8 cellular contexts compared by ENCODE assay signal in the genomic region with DNA sequence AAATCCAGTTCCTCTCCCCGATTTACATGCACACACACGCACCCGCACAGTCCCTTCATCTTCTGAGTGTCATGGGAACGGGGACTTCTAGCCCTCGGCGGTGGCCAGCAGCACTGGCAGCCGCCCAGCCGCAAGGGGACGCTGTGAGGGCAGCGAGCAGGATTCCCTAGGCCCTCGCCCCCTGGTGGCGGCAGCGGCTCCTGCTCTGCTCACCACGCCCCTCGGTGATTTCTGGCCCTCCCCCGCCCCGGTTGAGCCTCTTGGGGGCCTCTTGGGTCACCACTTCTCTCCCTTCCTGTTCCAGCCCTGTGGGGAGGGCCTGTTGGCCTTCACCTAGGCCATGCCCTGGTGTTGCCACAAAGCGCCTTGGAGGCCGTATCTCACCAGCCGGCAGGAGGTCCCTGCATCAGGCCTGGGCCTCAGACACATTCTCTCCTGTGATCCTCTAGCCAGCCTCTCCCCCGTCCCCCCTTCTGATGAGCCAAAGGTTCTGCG.
DNase-seq lines count a peak whose midpoint lies in the region; ATAC-seq and TF ChIP-seq lines count a peak whose summit lies in the region.

No MANE protein-coding gene starts in this region.

- no peaks in the 10 kb centered on the region for H3F3A ChIP-seq in GM23338 (replicated peaks; ENCODE audit: low read depth)

- peak; percentile 83 for TF ChIP-seq CTCF in CD4-positive, alpha-beta T cell (IDR thresholded peaks at IDR 0.05)
- peak; percentile 98 to 100 for TF ChIP-seq CTCF in GM23338 (conservative IDR thresholded peaks at IDR 0.05; ENCODE audit: low read depth in 2 of 2)
- TF ChIP-seq CTCF in WERI-Rb-1 (IDR thresholded peaks at IDR 0.05; ENCODE audit: low read depth, low read length) = peak; percentile 100
- TF ChIP-seq CTCF in brain microvascular endothelial cell (IDR thresholded peaks at IDR 0.05; ENCODE audit: low read depth, low read length, missing control alignments) = peak; percentile 99

- intact Hi-C loops in CD4-positive, alpha-beta T cell (cut with DNase I, micrococcal nuclease) = no loop called here

- H3K27me3 Mint-ChIP-seq in CD4-positive, alpha-beta T cell = peaks cover 42% of the 10 kb centered on the region
- peaks cover 17% of the 10 kb centered on the region for H3K27me3 Mint-ChIP-seq in GM23338 (ENCODE audit: insufficient read depth, low read depth, poor library complexity)

- H3K9me3 ChIP-seq in CD4-positive, alpha-beta T cell (ENCODE audit: control insufficient read depth, low read length) = no peaks in the 10 kb centered on the region
- H3K9me3 ChIP-seq in WERI-Rb-1 (ENCODE audit: severe bottlenecking) = no peaks in the 10 kb centered on the region

- H3K36me3 Mint-ChIP-seq in CD4-positive, alpha-beta T cell (ENCODE audit: low read depth) = no peaks in the 10 kb centered on the region
- no peaks in the 10 kb centered on the region for H3K36me3 Mint-ChIP-seq in GM23338 (ENCODE audit: low read depth)

- 0 out of 2 replicates have a peak overlapping the region, but pooled peaks have one; percentile 38 for H3K4me2 ChIP-seq in GM23338

- H3K4me3 ChIP-seq in GM23338 (no peak overlapping the region), WERI-Rb-1 (ENCODE audit: low read depth, low read length) (no peak overlapping the region), brain microvascular endothelial cell (ENCODE audit: low read depth, low read length) (no peak overlapping the region)

- H3K4me1 Mint-ChIP-seq in CD4-positive, alpha-beta T cell (ENCODE audit: low read depth) = no peaks in the 10 kb centered on the region
- H3K4me1 Mint-ChIP-seq in GM23338 = peaks cover 4% of the 10 kb centered on the region

- CTCF ChIA-PET in CD4-positive, alpha-beta T cell (lab: Charles Lee) = interaction anchor here (0.8 to 1.9 kb wide), 4 partner anchors 144 to 222 kb away, joined by 3 to 8 read pairs (median 4); no protein-coding TSS in a partner anchor

- H4K20me1 ChIP-seq in GM23338 (replicated peaks; ENCODE audit: insufficient read depth) = no peaks in the 10 kb centered on the region

- 0 out of 2 replicates have a peak, but pooled peaks cover 4% of the 10 kb centered on the region for H3K4me1 ChIP-seq in GM23338 (ENCODE audit: insufficient read depth)

- H3K9me2 ChIP-seq in GM23338 (ENCODE audit: insufficient read depth) = no peaks in the 10 kb centered on the region

- in situ Hi-C loops in brain microvascular endothelial cell (cut with HindIII; ENCODE audit: low pct_ligation_motif_present, low sequenced_read_pairs) = no loop called here

- peak overlapping the region; percentile 98 for H2AFZ ChIP-seq in GM23338

- peak; percentile 81 for ATAC-seq in CD4-positive, alpha-beta T cell (ENCODE audit: poor library complexity)
- ATAC-seq in GM23338 = peak; percentile 97

- H3K9me3 Mint-ChIP-seq in CD4-positive, alpha-beta T cell = no peaks in the 10 kb centered on the region
- H3K9me3 Mint-ChIP-seq in GM23338 = no peaks in the 10 kb centered on the region; the same call in 2 of the 3 replicates

- no peak overlapping the region for H3K4me3 Mint-ChIP-seq in CD4-positive, alpha-beta T cell
- no peak overlapping the region for H3K4me3 Mint-ChIP-seq in GM23338

- POLR2A ChIA-PET in CD4-positive, alpha-beta T cell (lab: Charles Lee) = no interaction called here

- H3K27me3 ChIP-seq in CD4-positive, alpha-beta T cell (ENCODE audit: control insufficient read depth, insufficient read depth, low read length) = no peaks in the 10 kb centered on the region
- H3K27me3 ChIP-seq in GM23338 (ENCODE audit: insufficient read depth) (no peaks in the 10 kb centered on the region), WERI-Rb-1 (ENCODE audit: insufficient read depth, low read depth, severe bottlenecking) (no peaks in the 10 kb centered on the region), brain microvascular endothelial cell (replicated peaks) (no peaks in the 10 kb centered on the region)

- no peaks in the 10 kb centered on the region for H3K79me2 ChIP-seq in GM23338 (replicated peaks; ENCODE audit: insufficient read depth)

- peak; percentile 57 to 70 (median 61) for DNase-seq in CD4-positive, alpha-beta T cell
- DNase-seq in GM23338 (ENCODE audit: low spot score) (peak; percentile 95), NCI-H146 treated with DMSO at 0.1 percent for 48 hours (lab: John Stamatoyannopoulos, UW; ENCODE audit: unreplicated experiment) (peak; percentile 49), WERI-Rb-1 (peak; percentile 87), brain microvascular endothelial cell (peak; percentile 34), kidney glomerular epithelial cell (lab: John Stamatoyannopoulos, UW) (peak; percentile 9), T1000 (lab: John Stamatoyannopoulos, UW) (no peak)
- peak; percentile 81 for DNase-seq in stimulated activated CD4-positive, alpha-beta T cell treated with anti-CD3 and anti-CD28 coated beads, Interleukin-4, amount 100 ng/mL, for 1 hour

- H3K36me3 ChIP-seq in GM23338 (ENCODE audit: insufficient read depth) (no peaks in the 10 kb centered on the region), WERI-Rb-1 (no peaks in the 10 kb centered on the region), brain microvascular endothelial cell (replicated peaks) (no peaks in the 10 kb centered on the region)

- no peak overlapping the region for H3K27ac Mint-ChIP-seq in CD4-positive, alpha-beta T cell
- peak overlapping the region; percentile 44 for H3K27ac Mint-ChIP-seq in GM23338

- H3K27ac ChIP-seq in CD4-positive, alpha-beta T cell (ENCODE audit: low read depth, low read length) = no peak overlapping the region
- H3K27ac ChIP-seq in GM23338 (ENCODE audit: low read depth) (no peak overlapping the region), WERI-Rb-1 (no peak overlapping the region), brain microvascular endothelial cell (no peak overlapping the region)

TF ChIP-seq in GM23338, 12 proteins besides CTCF, POLR2A, EP300 and RAD21:
- TF ChIP-seq, protein P1, sequence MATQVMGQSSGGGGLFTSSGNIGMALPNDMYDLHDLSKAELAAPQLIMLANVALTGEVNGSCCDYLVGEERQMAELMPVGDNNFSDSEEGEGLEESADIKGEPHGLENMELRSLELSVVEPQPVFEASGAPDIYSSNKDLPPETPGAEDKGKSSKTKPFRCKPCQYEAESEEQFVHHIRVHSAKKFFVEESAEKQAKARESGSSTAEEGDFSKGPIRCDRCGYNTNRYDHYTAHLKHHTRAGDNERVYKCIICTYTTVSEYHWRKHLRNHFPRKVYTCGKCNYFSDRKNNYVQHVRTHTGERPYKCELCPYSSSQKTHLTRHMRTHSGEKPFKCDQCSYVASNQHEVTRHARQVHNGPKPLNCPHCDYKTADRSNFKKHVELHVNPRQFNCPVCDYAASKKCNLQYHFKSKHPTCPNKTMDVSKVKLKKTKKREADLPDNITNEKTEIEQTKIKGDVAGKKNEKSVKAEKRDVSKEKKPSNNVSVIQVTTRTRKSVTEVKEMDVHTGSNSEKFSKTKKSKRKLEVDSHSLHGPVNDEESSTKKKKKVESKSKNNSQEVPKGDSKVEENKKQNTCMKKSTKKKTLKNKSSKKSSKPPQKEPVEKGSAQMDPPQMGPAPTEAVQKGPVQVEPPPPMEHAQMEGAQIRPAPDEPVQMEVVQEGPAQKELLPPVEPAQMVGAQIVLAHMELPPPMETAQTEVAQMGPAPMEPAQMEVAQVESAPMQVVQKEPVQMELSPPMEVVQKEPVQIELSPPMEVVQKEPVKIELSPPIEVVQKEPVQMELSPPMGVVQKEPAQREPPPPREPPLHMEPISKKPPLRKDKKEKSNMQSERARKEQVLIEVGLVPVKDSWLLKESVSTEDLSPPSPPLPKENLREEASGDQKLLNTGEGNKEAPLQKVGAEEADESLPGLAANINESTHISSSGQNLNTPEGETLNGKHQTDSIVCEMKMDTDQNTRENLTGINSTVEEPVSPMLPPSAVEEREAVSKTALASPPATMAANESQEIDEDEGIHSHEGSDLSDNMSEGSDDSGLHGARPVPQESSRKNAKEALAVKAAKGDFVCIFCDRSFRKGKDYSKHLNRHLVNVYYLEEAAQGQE (IDR thresholded peaks at IDR 0.05; ENCODE audit: unreplicated experiment) = no peak
- TF ChIP-seq POLR2AphosphoS5 (IDR thresholded peaks at IDR 0.05; ENCODE audit: low read depth) = no peak
- peak; percentile 31; the same call in 1 of the 2 replicates for TF ChIP-seq CREB1 (CRISPR knock-in tag; IDR thresholded peaks at IDR 0.05; ENCODE audit: low read depth)
- no peak for TF ChIP-seq JUNB (IDR thresholded peaks at IDR 0.05; ENCODE audit: unreplicated experiment)
- TF ChIP-seq NANOG (IDR thresholded peaks at IDR 0.05; ENCODE audit: borderline replicate concordance) = no peak
- no peak for TF ChIP-seq EZH2phosphoT487 (IDR thresholded peaks at IDR 0.05; ENCODE audit: unreplicated experiment)
